Comparison of ENCODE assay signal across 22 cellular contexts in genomic region chr15:75361361-75361988, GRCh38.
"Had no signal": no experiment of that assay in that cellular context is flagged by ENCODE, and none has a peak within 500 bp of the region (broad histone marks: within the 10 kb centered on the region; RNA-seq: fewer than 3 reads in every experiment).

No MANE protein-coding gene starts in this region.

- H3K4me1 ChIP-seq: ascending aorta, body of pancreas, SJCRH30 had no signal

- DNase-seq: activated CD4-positive, alpha-beta T cell treated with anti-CD3 and anti-CD28 coated beads for 4 hours; activated naive CD8-positive, alpha-beta T cell treated with anti-CD3 and anti-CD28 coated beads for 36 hours; amniotic stem cell; body of pancreas; cortex of kidney; NCI-H1092 treated with DMSO at 0.1 percent for 48 hours; NCI-H1417 treated with DMSO at 0.1 percent for 48 hours; NCI-H1694 treated with DMSO at 0.1 percent for 48 hours; NCI-H2029 treated with DMSO at 0.1 percent for 48 hours; NCI-H345; NCI-H510A; NCI-H526 treated with DMSO at 0.1 percent for 48 hours; NCI-H82; Right ventricle myocardium superior; SJCRH30; T-helper 1 cell had no signal

- H3K27me3 Mint-ChIP-seq: activated naive CD8-positive, alpha-beta T cell treated with anti-CD3 and anti-CD28 coated beads for 36 hours; central memory CD8-positive, alpha-beta T cell had no signal

- H3K27me3 ChIP-seq: ascending aorta, body of pancreas, SJCRH30 had no signal

- FAIRE-seq: bronchial epithelial cell had no signal

- H3K9ac ChIP-seq: KMS-11, SK-N-SH had no signal

- H3K9me3 Mint-ChIP-seq: activated naive CD8-positive, alpha-beta T cell treated with anti-CD3 and anti-CD28 coated beads for 36 hours; central memory CD8-positive, alpha-beta T cell had no signal

- H3K4me3 Mint-ChIP-seq: activated naive CD8-positive, alpha-beta T cell treated with anti-CD3 and anti-CD28 coated beads for 36 hours; central memory CD8-positive, alpha-beta T cell had no signal

- ATAC-seq: activated CD4-positive, CD25-positive, alpha-beta regulatory T cell treated with anti-CD3 and anti-CD28 coated beads, Interleukin-2, amount 50 U/mL, for 24 hours had no signal

- H3K4me1 Mint-ChIP-seq: activated naive CD8-positive, alpha-beta T cell treated with anti-CD3 and anti-CD28 coated beads for 36 hours had no signal

- H3K27ac Mint-ChIP-seq: activated naive CD8-positive, alpha-beta T cell treated with anti-CD3 and anti-CD28 coated beads for 36 hours had no signal

- H3K36me3 ChIP-seq: SJCRH30 had no signal

- H3K4me3 ChIP-seq: ascending aorta, body of pancreas, SJCRH30 had no signal

- H3K27ac ChIP-seq: ascending aorta, body of pancreas, KMS-11, SJCRH30 had no signal

- H3K9me3 ChIP-seq: ascending aorta, body of pancreas, SJCRH30, SK-N-SH had no signal

- H3K4me2 ChIP-seq: KMS-11, SK-N-SH had no signal
